ENCODE assay signal across 15 cellular contexts in genomic region chr2:175234153-175234552, GRCh38. TPM values are rescaled to one million over a fixed set of nuclear protein-coding genes. Genes with fewer than 3 reads are reported as not detected.
A peak's percentile ranks its signal among the peaks of the same experiment; 100 is the strongest.
DNase-seq lines count a peak whose midpoint lies in the region; ATAC-seq and TF ChIP-seq lines count a peak whose summit lies in the region.
"Had no signal": no experiment of that assay in that cellular context is flagged by ENCODE, and none has a peak within 500 bp of the region (broad histone marks: within the 10 kb centered on the region; RNA-seq: fewer than 3 reads in every experiment).

No MANE protein-coding gene starts in this region.

- H3K27me3 ChIP-seq in Loucy (ENCODE audit: insufficient read depth, low read length, poor library complexity, severe bottlenecking) (no peaks in the 10 kb centered on the region), hepatocyte (no peaks in the 10 kb centered on the region)

- H3K4me3 ChIP-seq in Loucy (ENCODE audit: low read length, poor library complexity, severe bottlenecking) (peak overlapping the region; percentile 51), hepatocyte (no peak overlapping the region)
- H3K4me3 ChIP-seq: coronary artery, GM23248, lower lobe of right lung had no signal

- peaks cover 8% of the 10 kb centered on the region for H3K4me1 Mint-ChIP-seq in activated CD4-positive, alpha-beta T cell treated with anti-CD3 and anti-CD28 coated beads for 36 hours
- H3K4me1 Mint-ChIP-seq: CD4-positive, CD25-positive, alpha-beta regulatory T cell; T-cell had no signal

- H3F3A ChIP-seq in Loucy (ENCODE audit: low read depth): peaks cover 15% of the 10 kb centered on the region

- H3K36me3 Mint-ChIP-seq in activated CD4-positive, alpha-beta T cell treated with anti-CD3 and anti-CD28 coated beads for 36 hours (ENCODE audit: low read depth): no peaks in the 10 kb centered on the region
- H3K36me3 Mint-ChIP-seq: CD4-positive, CD25-positive, alpha-beta regulatory T cell; T-cell had no signal

- ATAC-seq in GM21529 (IDR thresholded peaks at IDR 0.05; ENCODE audit: unreplicated experiment) (peak; percentile 12), GM19324 (IDR thresholded peaks at IDR 0.05; ENCODE audit: low FRiP score, unreplicated experiment) (no peak), GM19467 (IDR thresholded peaks at IDR 0.05; ENCODE audit: unreplicated experiment) (no peak)
- no peak for ATAC-seq in activated CD4-positive, alpha-beta T cell treated with anti-CD3 and anti-CD28 coated beads for 36 hours
- ATAC-seq: lower lobe of right lung, T-cell had no signal

- no peak overlapping the region for H2AFZ ChIP-seq in Loucy (ENCODE audit: low read length)
- H2AFZ ChIP-seq in hepatocyte: no peak overlapping the region
- H2AFZ ChIP-seq: GM23248 had no signal

- H3K79me2 ChIP-seq in Loucy (ENCODE audit: insufficient read depth, low read length): no peaks in the 10 kb centered on the region
- H3K79me2 ChIP-seq in hepatocyte: no peaks in the 10 kb centered on the region

- H3K4me1 ChIP-seq in Loucy (ENCODE audit: insufficient read depth, low read length, poor library complexity, severe bottlenecking): peaks cover 36% of the 10 kb centered on the region
- H3K4me1 ChIP-seq in hepatocyte (ENCODE audit: insufficient read depth): peaks cover 12% of the 10 kb centered on the region
- H3K4me1 ChIP-seq: lower lobe of right lung had no signal

- peak overlapping the region; percentile 56 for H3K27ac ChIP-seq in hepatocyte
- H3K27ac ChIP-seq: coronary artery, GM23248, lower lobe of right lung had no signal

- no peaks in the 10 kb centered on the region for H3K9me2 ChIP-seq in Loucy (replicated peaks; ENCODE audit: low read depth, low read length)
- no peaks in the 10 kb centered on the region for H3K9me2 ChIP-seq in hepatocyte (replicated peaks; ENCODE audit: insufficient read depth)

- H3K9ac ChIP-seq in Loucy (ENCODE audit: low read depth, low read length, poor library complexity, severe bottlenecking): peak overlapping the region; percentile 51
- H3K9ac ChIP-seq: GM23248 had no signal

- TF ChIP-seq CTCF in Loucy (conservative IDR thresholded peaks at IDR 0.05; ENCODE audit: low read length): no peak
- no peak for TF ChIP-seq CTCF in hepatocyte (IDR thresholded peaks at IDR 0.05; ENCODE audit: poor library complexity)

- no peaks in the 10 kb centered on the region for H3K36me3 ChIP-seq in Loucy (ENCODE audit: insufficient read depth, low read length)
- H3K36me3 ChIP-seq in hepatocyte (replicated peaks; ENCODE audit: insufficient read depth, low read depth): no peaks in the 10 kb centered on the region
- H3K36me3 ChIP-seq: lower lobe of right lung had no signal

- H3K9me3 ChIP-seq in Loucy (ENCODE audit: insufficient read depth, low read depth, low read length) (peaks cover 6% of the 10 kb centered on the region; the same call in 1 of the 2 replicates), hepatocyte (ENCODE audit: low read depth) (no peaks in the 10 kb centered on the region)
- H3K9me3 ChIP-seq: lower lobe of right lung had no signal

- H3K9me3 Mint-ChIP-seq in activated CD4-positive, alpha-beta T cell treated with anti-CD3 and anti-CD28 coated beads for 36 hours (ENCODE audit: low read depth): peaks cover 17% of the 10 kb centered on the region

- intact Hi-C loops in activated CD4-positive, alpha-beta T cell treated with anti-CD3 and anti-CD28 coated beads for 36 hours (cut with DNase I, micrococcal nuclease): no loop called here

- H3K27ac Mint-ChIP-seq in activated CD4-positive, alpha-beta T cell treated with anti-CD3 and anti-CD28 coated beads for 36 hours: no peak overlapping the region
- H3K27ac Mint-ChIP-seq: CD4-positive, CD25-positive, alpha-beta regulatory T cell had no signal

- H3K4me2 ChIP-seq in Loucy (ENCODE audit: low read depth, low read length, poor library complexity, severe bottlenecking) (peak overlapping the region; percentile 77), hepatocyte (peak overlapping the region; percentile 18)

- CTCF ChIA-PET in activated CD4-positive, alpha-beta T cell treated with anti-CD3 and anti-CD28 coated beads for 36 hours (lab: Charles Lee): interaction anchor here (1.0 to 1.1 kb wide), 2 partner anchors 17 to 28 kb away, joined by 3 to 6 read pairs; no protein-coding TSS in a partner anchor

- H4K20me1 ChIP-seq in Loucy (ENCODE audit: insufficient read depth, low read length, poor library complexity, severe bottlenecking) (no peaks in the 10 kb centered on the region), hepatocyte (ENCODE audit: insufficient read depth, poor library complexity, severe bottlenecking) (no peaks in the 10 kb centered on the region)

- DNase-seq in DMS 273 treated with DMSO at 0.1 percent for 48 hours (lab: John Stamatoyannopoulos, UW): peak; percentile 72
- DNase-seq in hepatocyte (ENCODE audit: low spot score): peak; percentile 37
- no peak for DNase-seq in HuH-7.5 (ENCODE audit: low spot score)
- DNase-seq in activated CD4-positive, alpha-beta T cell treated with anti-CD3 and anti-CD28 coated beads for 36 hours: no peak
- DNase-seq: activated CD4-positive, alpha-beta T cell treated with anti-CD3 and anti-CD28 coated beads, Interleukin-2, amount 50 U/mL, for 1 hour; aorta; CD4-positive, CD25-positive, alpha-beta regulatory T cell; lower lobe of right lung; T-cell had no signal

- no peak overlapping the region for H3K4me3 Mint-ChIP-seq in activated CD4-positive, alpha-beta T cell treated with anti-CD3 and anti-CD28 coated beads for 36 hours
- H3K4me3 Mint-ChIP-seq: CD4-positive, CD25-positive, alpha-beta regulatory T cell; T-cell had no signal

- peaks cover 10% of the 10 kb centered on the region for H3K27me3 Mint-ChIP-seq in activated CD4-positive, alpha-beta T cell treated with anti-CD3 and anti-CD28 coated beads for 36 hours

- POLR2A ChIA-PET in activated CD4-positive, alpha-beta T cell treated with anti-CD3 and anti-CD28 coated beads for 36 hours (lab: Charles Lee): no interaction called here

RNA-seq across cellular contexts. Expression of gene ATP5MC3, which starts 52.6 kb away (rescaled TPM):
- total RNA-seq in hepatocyte: 281 and 286 TPM in 2 replicates
- polyA plus RNA-seq in hepatocyte: 529 and 563 TPM in 2 replicates
- total RNA-seq in activated CD4-positive, alpha-beta T cell treated with anti-CD3 and anti-CD28 coated beads for 36 hours: 100 to 1,000 TPM; 244 to 386 TPM

Comparison
In these comparisons a context has a peak if more than half of its experiments do, and no peak if none do; other contexts are left out.
1. DNase-seq: peak in DMS 273 treated with DMSO at 0.1 percent for 48 hours (single experiment) and hepatocyte (single experiment); none in HuH-7.5 (single experiment) and activated CD4-positive, alpha-beta T cell treated with anti-CD3 and anti-CD28 coated beads for 36 hours (single experiment).